ENCODE assay signal across 15 cellular contexts in the genomic region with DNA sequence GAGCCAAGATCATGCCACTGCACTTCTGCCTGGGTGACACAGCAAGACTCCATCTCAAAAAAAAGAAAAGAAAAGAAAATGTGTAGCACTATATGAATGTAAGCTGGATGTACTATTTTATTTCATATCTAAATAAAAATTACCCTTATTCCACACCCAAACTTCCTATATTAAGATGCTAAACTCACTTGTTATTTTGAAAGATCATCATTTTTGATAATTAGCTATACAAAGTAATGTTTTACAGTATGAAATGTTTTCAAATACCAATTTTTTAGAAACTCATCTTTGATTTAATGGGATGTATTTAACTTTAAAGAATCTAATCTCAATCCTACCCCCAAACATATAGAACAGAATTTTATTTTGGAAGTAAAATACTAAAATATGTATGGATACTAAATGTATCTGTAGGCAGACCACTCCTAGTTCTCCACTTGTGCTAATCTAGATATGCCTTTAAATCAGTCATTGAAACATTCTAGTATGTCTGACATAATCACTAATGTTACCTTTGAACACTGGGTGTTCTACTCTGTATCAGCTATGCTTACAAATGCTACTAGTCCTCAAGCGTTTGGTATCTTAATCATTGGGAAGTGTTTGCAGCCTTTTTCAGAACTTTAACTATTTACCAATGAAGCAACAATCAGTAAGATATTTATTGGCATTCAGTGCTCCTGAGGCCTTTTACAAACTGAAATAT. TPM values are rescaled to one million over a fixed set of nuclear protein-coding genes. Genes with fewer than 3 reads are reported as not detected.
A peak's percentile ranks its signal among the peaks of the same experiment; 100 is the strongest.
DNase-seq lines count a peak whose midpoint lies in the region; ATAC-seq, FAIRE-seq and TF ChIP-seq lines count a peak whose summit lies in the region.
"Had no signal": no experiment of that assay in that cellular context is flagged by ENCODE, and none has a peak within 500 bp of the region (broad histone marks: within the 10 kb centered on the region; RNA-seq: fewer than 3 reads in every experiment).

No MANE protein-coding gene starts in this region.

- no peaks in the 10 kb centered on the region for H3K36me3 ChIP-seq in prostate gland
- H3K36me3 ChIP-seq: uterus had no signal

- CTCF ChIA-PET in RWPE1 (lab: Yijun Ruan, JAX) = interaction anchor here (0.6 to 0.9 kb wide), 3 partner anchors 9 to 315 kb away, joined by 3 read pairs; no protein-coding TSS in a partner anchor

- H3K4me3 Mint-ChIP-seq in stimulated activated naive CD8-positive, alpha-beta T cell treated with anti-CD3 and anti-CD28 coated beads, Interleukin-15, Interleukin-2, amounts not matched to agents 100 ng/mL and 50 ng/mL, for 24 hours = no peak overlapping the region
- H3K4me3 Mint-ChIP-seq in stimulated activated naive CD8-positive, alpha-beta T cell treated with anti-CD3 and anti-CD28 coated beads, Interleukin-15, amount 100 ng/mL, for 72 hours = no peak overlapping the region
- H3K4me3 Mint-ChIP-seq: GM23338 had no signal

- TF ChIP-seq CTCF in RWPE1 (conservative IDR thresholded peaks at IDR 0.05; ENCODE audit: low read depth) = no peak
- TF ChIP-seq CTCF in prostate gland (IDR thresholded peaks at IDR 0.05) = no peak

- H3K36me3 Mint-ChIP-seq in stimulated activated naive CD8-positive, alpha-beta T cell treated with anti-CD3 and anti-CD28 coated beads, Interleukin-15, Interleukin-2, amounts not matched to agents 100 ng/mL and 50 ng/mL, for 24 hours (ENCODE audit: low read depth) = peaks cover 54% of the 10 kb centered on the region

- no peak for DNase-seq in stimulated activated naive CD8-positive, alpha-beta T cell treated with anti-CD3 and anti-CD28 coated beads, Interleukin-15, amount 100 ng/mL, for 72 hours
- DNase-seq in RWPE1 (ENCODE audit: low spot score) (no peak), frontal cortex (ENCODE audit: low spot score in 2 of 2) (no peak), NCI-H69 (lab: John Stamatoyannopoulos, UW) (no peak), AG08395 (ENCODE audit: low spot score) (no peak), prostate gland (ENCODE audit: low spot score) (no peak)
- DNase-seq: activated CD4-positive, alpha-beta T cell treated with anti-CD3 and anti-CD28 coated beads, Interleukin-2, amount 50 U/mL, for 1 hour; amniotic stem cell; GF-D8; left cardiac atrium; NCI-H1105; uterus had no signal

- H3K9me3 Mint-ChIP-seq in stimulated activated naive CD8-positive, alpha-beta T cell treated with anti-CD3 and anti-CD28 coated beads, Interleukin-15, Interleukin-2, amounts not matched to agents 100 ng/mL and 50 ng/mL, for 24 hours = no peaks in the 10 kb centered on the region
- H3K9me3 Mint-ChIP-seq in stimulated activated naive CD8-positive, alpha-beta T cell treated with anti-CD3 and anti-CD28 coated beads, Interleukin-15, amount 100 ng/mL, for 72 hours = no peaks in the 10 kb centered on the region
- H3K9me3 Mint-ChIP-seq: GM23338 had no signal

- POLR2A ChIA-PET in RWPE1 (lab: Yijun Ruan, JAX; ENCODE audit: low non-redundant PET) = interaction anchor here (0.7 kb wide), 1 partner anchor 11 kb away, joined by 5 read pairs; no protein-coding TSS in a partner anchor

- no peaks in the 10 kb centered on the region for H3K9me3 ChIP-seq in prostate gland
- H3K9me3 ChIP-seq: uterus had no signal

- no peaks in the 10 kb centered on the region for H3K27me3 ChIP-seq in prostate gland (replicated peaks; ENCODE audit: insufficient read depth)
- H3K27me3 ChIP-seq: uterus had no signal

- intact Hi-C loops in prostate gland (cut with DNase I) = no loop called here

- peaks cover 97% of the 10 kb centered on the region for H3K4me1 Mint-ChIP-seq in stimulated activated naive CD8-positive, alpha-beta T cell treated with anti-CD3 and anti-CD28 coated beads, Interleukin-15, Interleukin-2, amounts not matched to agents 100 ng/mL and 50 ng/mL, for 24 hours (ENCODE audit: low read depth)
- peaks cover 87% of the 10 kb centered on the region for H3K4me1 Mint-ChIP-seq in stimulated activated naive CD8-positive, alpha-beta T cell treated with anti-CD3 and anti-CD28 coated beads, Interleukin-15, amount 100 ng/mL, for 72 hours

- no peak for ATAC-seq in stimulated activated naive CD8-positive, alpha-beta T cell treated with anti-CD3 and anti-CD28 coated beads, Interleukin-15, amount 100 ng/mL, for 72 hours
- ATAC-seq in HG03280 (IDR thresholded peaks at IDR 0.05; ENCODE audit: unreplicated experiment) = no peak
- ATAC-seq: GM23338, left cardiac atrium had no signal

- no peak overlapping the region for H3K4me3 ChIP-seq in prostate gland
- H3K4me3 ChIP-seq: GM23338, uterus had no signal

- H3K27me3 Mint-ChIP-seq in stimulated activated naive CD8-positive, alpha-beta T cell treated with anti-CD3 and anti-CD28 coated beads, Interleukin-15, Interleukin-2, amounts not matched to agents 100 ng/mL and 50 ng/mL, for 24 hours = no peaks in the 10 kb centered on the region
- H3K27me3 Mint-ChIP-seq in stimulated activated naive CD8-positive, alpha-beta T cell treated with anti-CD3 and anti-CD28 coated beads, Interleukin-15, amount 100 ng/mL, for 72 hours = no peaks in the 10 kb centered on the region

- no peaks in the 10 kb centered on the region for H3K4me1 ChIP-seq in prostate gland (replicated peaks)

- H3K27ac Mint-ChIP-seq in stimulated activated naive CD8-positive, alpha-beta T cell treated with anti-CD3 and anti-CD28 coated beads, Interleukin-15, Interleukin-2, amounts not matched to agents 100 ng/mL and 50 ng/mL, for 24 hours = peak overlapping the region; percentile 70
- H3K27ac Mint-ChIP-seq in stimulated activated naive CD8-positive, alpha-beta T cell treated with anti-CD3 and anti-CD28 coated beads, Interleukin-15, amount 100 ng/mL, for 72 hours = peak overlapping the region in 1 of 2 donors; percentile 87
- H3K27ac Mint-ChIP-seq: GM23338 had no signal

- TF ChIP-seq POLR2A in prostate gland (IDR thresholded peaks at IDR 0.05) = no peak

- WGBS in prostate gland = 0% methylated on average over 1 of the region's 1 CpG

- peak overlapping the region; percentile 58 for H3K27ac ChIP-seq in RWPE1
- H3K27ac ChIP-seq in prostate gland = no peak overlapping the region
- H3K27ac ChIP-seq: uterus had no signal

- FAIRE-seq in frontal cortex (lab: Jason Lieb, UNC) = peak; percentile 44

RNA-seq across cellular contexts. Expression of a gene that starts 12.9 kb away (rescaled TPM):
- total RNA-seq in frontal cortex = 37.1 TPM
- 10 to 100 TPM; 22.2 to 45.6 TPM for total RNA-seq in prostate gland

RNA-seq across cellular contexts. Expression of a gene that starts 13.0 kb away (rescaled TPM):
- total RNA-seq in frontal cortex (42.4 TPM), prostate gland (1 to 10 TPM; 8.0 to 8.5 TPM)
